In the genomic region with DNA sequence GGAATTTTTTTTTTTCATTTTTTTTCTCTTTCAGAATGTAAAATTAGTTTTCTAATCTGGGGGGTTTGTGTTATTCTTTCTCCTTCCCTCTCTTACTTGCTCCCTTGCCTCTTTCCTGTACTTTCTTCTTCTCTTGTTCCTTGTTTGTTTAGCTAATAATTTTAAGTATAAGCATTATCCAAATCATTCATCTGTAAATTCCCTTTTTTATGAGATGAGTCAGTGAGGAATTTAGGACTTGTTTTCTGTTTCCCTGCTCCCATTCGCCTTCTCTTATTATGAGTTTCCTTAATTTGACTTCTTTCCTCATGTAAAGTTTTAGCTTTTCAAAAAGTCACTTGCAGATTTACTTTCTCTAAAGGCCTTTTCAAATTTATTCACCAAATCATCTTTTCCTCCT, we compare ENCODE assay signal across 24 cellular contexts.
DNase-seq lines count a peak whose midpoint lies in the region; ATAC-seq, FAIRE-seq and TF ChIP-seq lines count a peak whose summit lies in the region.
"Had no signal": no experiment of that assay in that cellular context is flagged by ENCODE, and none has a peak within 500 bp of the region (broad histone marks: within the 10 kb centered on the region; RNA-seq: fewer than 3 reads in every experiment).

No MANE protein-coding gene starts in this region.

- peak; percentile 87 for FAIRE-seq in endometrium (lab: Jason Lieb, UNC)
- no peak for FAIRE-seq in GM12892 (lab: Jason Lieb, UNC)
- FAIRE-seq: A549, GM12891, GM19239 had no signal

- H2AFZ ChIP-seq in PC-3 (ENCODE audit: low read length) (no peak overlapping the region), SK-N-SH (ENCODE audit: low read depth) (no peak overlapping the region)

- DNase-seq in BJ (ENCODE audit: low read depth) (peak; percentile 0), M059J (ENCODE audit: low read depth) (peak; percentile 7), PC-3 (peak; percentile 63), GM12892 (ENCODE audit: insufficient read length) (no peak), body of pancreas (no peak), SK-N-SH (no peak)
- DNase-seq: 8988T; ACHN; AML-193; BE2C; C1 segment of cervical spinal cord; Calu3; CD4-positive, alpha-beta memory T cell; DMS53; DMS79 treated with DMSO at 0.1 percent for 48 hours; GF-D8; GOT3; HFFc6 had no signal

- peaks cover 10% of the 10 kb centered on the region for H3K4me1 ChIP-seq in PC-3 (ENCODE audit: insufficient read depth, low read length)
- no peaks in the 10 kb centered on the region for H3K4me1 ChIP-seq in body of pancreas
- H3K4me1 ChIP-seq in SK-N-SH (ENCODE audit: control insufficient read depth in 1 of 2, insufficient read depth in 2 of 2, low read depth in 1 of 2, low read length in 1 of 2): peaks cover 0 to 3% of the 10 kb centered on the region in 2 experiments; a peak in 1 of 4 replicates
- H3K4me1 ChIP-seq: A549, HAP-1 had no signal

- ATAC-seq in PC-3 (peak; percentile 87), GM19023 (IDR thresholded peaks at IDR 0.05; ENCODE audit: unreplicated experiment) (no peak), body of pancreas (no peak)
- ATAC-seq: A549 had no signal

- H3K36me3 ChIP-seq in BJ (ENCODE audit: control insufficient read depth, insufficient read depth, low read length) (no peaks in the 10 kb centered on the region), PC-3 (ENCODE audit: low read depth, low read length) (no peaks in the 10 kb centered on the region), body of pancreas (replicated peaks in 1 of 2; ENCODE audit: insufficient read depth in 1 of 2, low read depth in 2 of 2) (no peaks in the 10 kb centered on the region), SK-N-SH (replicated peaks in 1 of 2; ENCODE audit: control insufficient read depth in 1 of 2, insufficient read depth in 2 of 2, low read length in 1 of 2) (no peaks in the 10 kb centered on the region)
- H3K36me3 ChIP-seq: BE2C, HAP-1 had no signal

- H3K9me3 ChIP-seq in PC-3 (ENCODE audit: low read length) (no peaks in the 10 kb centered on the region), body of pancreas (no peaks in the 10 kb centered on the region), SK-N-SH (no peaks in the 10 kb centered on the region)
- H3K9me3 ChIP-seq: A549, BE2C, HAP-1 had no signal

- H3K27me3 ChIP-seq in BJ (ENCODE audit: control insufficient read depth, insufficient read depth, low read length) (no peaks in the 10 kb centered on the region), PC-3 (ENCODE audit: low read length) (no peaks in the 10 kb centered on the region), body of pancreas (no peaks in the 10 kb centered on the region), SK-N-SH (ENCODE audit: insufficient read depth) (no peaks in the 10 kb centered on the region)
- H3K27me3 ChIP-seq: BE2C had no signal

- H3K9ac ChIP-seq in PC-3 (ENCODE audit: low read length): no peak overlapping the region
- no peak overlapping the region for H3K9ac ChIP-seq in SK-N-SH

- intact Hi-C loops in PC-3 (cut with micrococcal nuclease) (loop anchor here (5.0 kb wide), 1 partner anchor 152 kb away; no protein-coding TSS in a partner anchor), body of pancreas (cut with DNase I) (no loop called here)

- no TSS peak for BruUV-seq in PC-3 (replicated peaks; lab: Mats Ljungman, UMichigan)

- H3K79me2 ChIP-seq in PC-3 (ENCODE audit: low read length) (no peaks in the 10 kb centered on the region), SK-N-SH (ENCODE audit: insufficient read depth) (no peaks in the 10 kb centered on the region)

- H4K20me1 ChIP-seq in PC-3 (ENCODE audit: low read length) (no peaks in the 10 kb centered on the region), SK-N-SH (ENCODE audit: insufficient read depth) (no peaks in the 10 kb centered on the region)

- TF ChIP-seq EP300 in SK-N-SH (IDR thresholded peaks at IDR 0.05; ENCODE audit: borderline replicate concordance in 1 of 2, low read depth in 1 of 2, low read length in 1 of 2): no peak

- H3K9me2 ChIP-seq in PC-3 (replicated peaks; ENCODE audit: low read length) (no peaks in the 10 kb centered on the region), SK-N-SH (no peaks in the 10 kb centered on the region)

- CTCF ChIA-PET in BJ (lab: Yijun Ruan, JAX) (no interaction called here), PC-3 (lab: Charles Lee) (no interaction called here), SK-N-SH (lab: Yijun Ruan, JAX) (interaction anchor here (0.8 kb wide), 2 partner anchors 402 to 547 kb away, joined by 3 read pairs; no protein-coding TSS in a partner anchor)

- H3K4me2 ChIP-seq in PC-3 (ENCODE audit: low read length) (peak overlapping the region; percentile 42; the same call in 1 of the 2 replicates), SK-N-SH (no peak overlapping the region)
- H3K4me2 ChIP-seq: A549 had no signal

- TF ChIP-seq RAD21 in SK-N-SH (IDR thresholded peaks at IDR 0.05; ENCODE audit: low read length): no peak

- WGBS in body of pancreas, 2 donors: 77 to 83% methylated on average over 1 of the region's 1 CpG
- WGBS in SK-N-SH (ENCODE audit: low lambda C conversion rate): 93% methylated on average over 1 of the region's 1 CpG

- POLR2A ChIA-PET in BJ (lab: Charles Lee): no interaction called here
- POLR2A ChIA-PET in PC-3 (lab: Charles Lee; ENCODE audit: unreplicated experiment): interaction anchor here (1.0 kb wide), 1 partner anchor 10 kb away, joined by 17 read pairs; no protein-coding TSS in a partner anchor
- POLR2A ChIA-PET in SK-N-SH (lab: Yijun Ruan, JAX): no interaction called here

- H3F3A ChIP-seq in PC-3 (ENCODE audit: low read length, unreplicated experiment) (no peaks in the 10 kb centered on the region), SK-N-SH (replicated peaks; ENCODE audit: insufficient read depth) (no peaks in the 10 kb centered on the region)

- TF ChIP-seq CTCF in BJ (IDR thresholded peaks at IDR 0.05; ENCODE audit: insufficient read depth, low read depth, low read length) (no peak), PC-3 (conservative IDR thresholded peaks at IDR 0.05; ENCODE audit: low read depth, low read length) (no peak), body of pancreas (IDR thresholded peaks at IDR 0.05) (no peak), SK-N-SH (IDR thresholded peaks at IDR 0.05) (no peak)

- TF ChIP-seq POLR2A in GM12892 (IDR thresholded peaks at IDR 0.05; ENCODE audit: low read depth, low read length): no peak
- TF ChIP-seq POLR2A in body of pancreas (IDR thresholded peaks at IDR 0.05): no peak

- no peak overlapping the region for H3K27ac ChIP-seq in PC-3 (ENCODE audit: low read length)
- H3K27ac ChIP-seq in body of pancreas: no peak overlapping the region
- H3K27ac ChIP-seq in SK-N-SH (ENCODE audit: low read depth in 2 of 2, low read length in 1 of 2): no peak overlapping the region
- H3K27ac ChIP-seq: A549 had no signal

- no peak overlapping the region for H3K4me3 ChIP-seq in BJ (ENCODE audit: low read depth, low read length)
- no peak overlapping the region for H3K4me3 ChIP-seq in PC-3 (ENCODE audit: low read length)
- no peak overlapping the region for H3K4me3 ChIP-seq in body of pancreas
- no peak overlapping the region for H3K4me3 ChIP-seq in SK-N-SH (ENCODE audit: low read depth in 2 of 2, low read length in 1 of 2)
- H3K4me3 ChIP-seq: A549, HAP-1 had no signal

TF ChIP-seq in SK-N-SH, 30 proteins besides CTCF, POLR2A, EP300 and RAD21 (continues in another document):
- no peak for TF ChIP-seq SMC3 (IDR thresholded peaks at IDR 0.05; ENCODE audit: low read depth, low read length)
- TF ChIP-seq, protein P1, sequence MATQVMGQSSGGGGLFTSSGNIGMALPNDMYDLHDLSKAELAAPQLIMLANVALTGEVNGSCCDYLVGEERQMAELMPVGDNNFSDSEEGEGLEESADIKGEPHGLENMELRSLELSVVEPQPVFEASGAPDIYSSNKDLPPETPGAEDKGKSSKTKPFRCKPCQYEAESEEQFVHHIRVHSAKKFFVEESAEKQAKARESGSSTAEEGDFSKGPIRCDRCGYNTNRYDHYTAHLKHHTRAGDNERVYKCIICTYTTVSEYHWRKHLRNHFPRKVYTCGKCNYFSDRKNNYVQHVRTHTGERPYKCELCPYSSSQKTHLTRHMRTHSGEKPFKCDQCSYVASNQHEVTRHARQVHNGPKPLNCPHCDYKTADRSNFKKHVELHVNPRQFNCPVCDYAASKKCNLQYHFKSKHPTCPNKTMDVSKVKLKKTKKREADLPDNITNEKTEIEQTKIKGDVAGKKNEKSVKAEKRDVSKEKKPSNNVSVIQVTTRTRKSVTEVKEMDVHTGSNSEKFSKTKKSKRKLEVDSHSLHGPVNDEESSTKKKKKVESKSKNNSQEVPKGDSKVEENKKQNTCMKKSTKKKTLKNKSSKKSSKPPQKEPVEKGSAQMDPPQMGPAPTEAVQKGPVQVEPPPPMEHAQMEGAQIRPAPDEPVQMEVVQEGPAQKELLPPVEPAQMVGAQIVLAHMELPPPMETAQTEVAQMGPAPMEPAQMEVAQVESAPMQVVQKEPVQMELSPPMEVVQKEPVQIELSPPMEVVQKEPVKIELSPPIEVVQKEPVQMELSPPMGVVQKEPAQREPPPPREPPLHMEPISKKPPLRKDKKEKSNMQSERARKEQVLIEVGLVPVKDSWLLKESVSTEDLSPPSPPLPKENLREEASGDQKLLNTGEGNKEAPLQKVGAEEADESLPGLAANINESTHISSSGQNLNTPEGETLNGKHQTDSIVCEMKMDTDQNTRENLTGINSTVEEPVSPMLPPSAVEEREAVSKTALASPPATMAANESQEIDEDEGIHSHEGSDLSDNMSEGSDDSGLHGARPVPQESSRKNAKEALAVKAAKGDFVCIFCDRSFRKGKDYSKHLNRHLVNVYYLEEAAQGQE (IDR thresholded peaks at IDR 0.05; ENCODE audit: low read depth, low read length): no peak
- TF ChIP-seq RCOR1 (IDR thresholded peaks at IDR 0.05; ENCODE audit: low read length): no peak
- no peak for TF ChIP-seq RFX5 (IDR thresholded peaks at IDR 0.05; ENCODE audit: low read length)
- TF ChIP-seq, protein P2, sequence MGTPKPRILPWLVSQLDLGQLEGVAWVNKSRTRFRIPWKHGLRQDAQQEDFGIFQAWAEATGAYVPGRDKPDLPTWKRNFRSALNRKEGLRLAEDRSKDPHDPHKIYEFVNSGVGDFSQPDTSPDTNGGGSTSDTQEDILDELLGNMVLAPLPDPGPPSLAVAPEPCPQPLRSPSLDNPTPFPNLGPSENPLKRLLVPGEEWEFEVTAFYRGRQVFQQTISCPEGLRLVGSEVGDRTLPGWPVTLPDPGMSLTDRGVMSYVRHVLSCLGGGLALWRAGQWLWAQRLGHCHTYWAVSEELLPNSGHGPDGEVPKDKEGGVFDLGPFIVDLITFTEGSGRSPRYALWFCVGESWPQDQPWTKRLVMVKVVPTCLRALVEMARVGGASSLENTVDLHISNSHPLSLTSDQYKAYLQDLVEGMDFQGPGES (IDR thresholded peaks at IDR 0.05; ENCODE audit: low read depth, low read length): no peak
- TF ChIP-seq, protein P3, sequence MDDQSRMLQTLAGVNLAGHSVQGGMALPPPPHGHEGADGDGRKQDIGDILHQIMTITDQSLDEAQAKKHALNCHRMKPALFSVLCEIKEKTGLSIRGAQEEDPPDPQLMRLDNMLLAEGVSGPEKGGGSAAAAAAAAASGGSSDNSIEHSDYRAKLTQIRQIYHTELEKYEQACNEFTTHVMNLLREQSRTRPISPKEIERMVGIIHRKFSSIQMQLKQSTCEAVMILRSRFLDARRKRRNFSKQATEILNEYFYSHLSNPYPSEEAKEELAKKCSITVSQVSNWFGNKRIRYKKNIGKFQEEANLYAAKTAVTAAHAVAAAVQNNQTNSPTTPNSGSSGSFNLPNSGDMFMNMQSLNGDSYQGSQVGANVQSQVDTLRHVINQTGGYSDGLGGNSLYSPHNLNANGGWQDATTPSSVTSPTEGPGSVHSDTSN (IDR thresholded peaks at IDR 0.05): no peak

Comparison
In these comparisons a context has a peak if more than half of its experiments do, and no peak if none do; other contexts are left out.
1. DNase-seq: peak in BJ (single experiment), M059J (single experiment) and PC-3 (single experiment); none in GM12892 (single experiment), body of pancreas (0 of 4) and SK-N-SH (single experiment).